Comparison of ENCODE assay signal across 1 cellular context in genomic region chr9:127960410-127961165, GRCh38.
TF ChIP-seq lines count a peak whose summit lies in the region.

No MANE protein-coding gene starts in this region.

TF ChIP-seq in GM23338, 12 proteins besides CTCF, POLR2A, EP300 and RAD21:
- TF ChIP-seq ZNF462 (CRISPR knock-in tag; IDR thresholded peaks at IDR 0.05) (no peak), ETS1 (IDR thresholded peaks at IDR 0.05) (no peak), NANOG (IDR thresholded peaks at IDR 0.05; ENCODE audit: borderline replicate concordance) (no peak), EZH2phosphoT487 (IDR thresholded peaks at IDR 0.05; ENCODE audit: unreplicated experiment) (no peak), CREB1 (CRISPR knock-in tag; IDR thresholded peaks at IDR 0.05; ENCODE audit: low read depth) (no peak), JUNB (IDR thresholded peaks at IDR 0.05; ENCODE audit: unreplicated experiment) (no peak), STAT1 (IDR thresholded peaks at IDR 0.05; ENCODE audit: unreplicated experiment) (no peak), ZNF331 (CRISPR knock-in tag; IDR thresholded peaks at IDR 0.05; ENCODE audit: low read depth) (no peak), ZNF114 (CRISPR knock-in tag; IDR thresholded peaks at IDR 0.05) (no peak), REST (IDR thresholded peaks at IDR 0.05; ENCODE audit: unreplicated experiment) (no peak), EZH2 (IDR thresholded peaks at IDR 0.05; ENCODE audit: low read depth, unreplicated experiment) (no peak), POLR2AphosphoS5 (IDR thresholded peaks at IDR 0.05; ENCODE audit: low read depth) (no peak)
